Comparison of ENCODE assay signal across 12 cellular contexts in genomic region chr17:16911141-16911937, GRCh38.
DNase-seq lines count a peak whose midpoint lies in the region; ATAC-seq and TF ChIP-seq lines count a peak whose summit lies in the region.
"Had no signal": no experiment of that assay in that cellular context is flagged by ENCODE, and none has a peak within 500 bp of the region (broad histone marks: within the 10 kb centered on the region; RNA-seq: fewer than 3 reads in every experiment).

No MANE protein-coding gene starts in this region.

- no peaks in the 10 kb centered on the region for H3K27me3 Mint-ChIP-seq in activated naive CD4-positive, alpha-beta T cell treated with anti-CD3 and anti-CD28 coated beads for 36 hours (ENCODE audit: low read depth)
- peaks cover 1% of the 10 kb centered on the region for H3K27me3 Mint-ChIP-seq in chondrocyte (ENCODE audit: low read depth)

- H3K27ac Mint-ChIP-seq in activated naive CD4-positive, alpha-beta T cell treated with anti-CD3 and anti-CD28 coated beads for 36 hours = no peak overlapping the region
- H3K27ac Mint-ChIP-seq in chondrocyte (ENCODE audit: unreplicated experiment) = no peak overlapping the region

- H3K4me1 ChIP-seq in testis = no peaks in the 10 kb centered on the region

- H3K9me3 Mint-ChIP-seq in activated naive CD4-positive, alpha-beta T cell treated with anti-CD3 and anti-CD28 coated beads for 36 hours = no peaks in the 10 kb centered on the region
- no peaks in the 10 kb centered on the region for H3K9me3 Mint-ChIP-seq in chondrocyte (ENCODE audit: low read depth)
- H3K9me3 Mint-ChIP-seq: central memory CD8-positive, alpha-beta T cell had no signal

- H3K36me3 Mint-ChIP-seq in activated naive CD4-positive, alpha-beta T cell treated with anti-CD3 and anti-CD28 coated beads for 36 hours (ENCODE audit: low read depth) = no peaks in the 10 kb centered on the region
- no peaks in the 10 kb centered on the region for H3K36me3 Mint-ChIP-seq in chondrocyte (ENCODE audit: low read depth)

- H3K9me3 ChIP-seq in testis = no peaks in the 10 kb centered on the region

- no peak overlapping the region for H3K4me3 ChIP-seq in testis
- H3K4me3 ChIP-seq: PC-9 had no signal

- WGBS in testis, 2 donors = 77 to 80% methylated on average over 12 to 17 of the region's 17 CpGs

- no peak for TF ChIP-seq POLR2A in testis (IDR thresholded peaks at IDR 0.05)

- intact Hi-C loops in activated naive CD4-positive, alpha-beta T cell treated with anti-CD3 and anti-CD28 coated beads for 36 hours (cut with micrococcal nuclease) = no loop called here
- intact Hi-C loops in testis (cut with DNase I; ENCODE audit: low total_unique reads) = no loop called here

- peaks cover 41% of the 10 kb centered on the region for H3K4me1 Mint-ChIP-seq in activated naive CD4-positive, alpha-beta T cell treated with anti-CD3 and anti-CD28 coated beads for 36 hours (ENCODE audit: low read depth)
- H3K4me1 Mint-ChIP-seq in chondrocyte (ENCODE audit: low read depth) = peaks cover 8% of the 10 kb centered on the region

- no peaks in the 10 kb centered on the region for H3K36me3 ChIP-seq in testis (ENCODE audit: low read depth, missing control alignments)

- H3K27ac ChIP-seq in testis = no peak overlapping the region
- H3K27ac ChIP-seq: PC-9 had no signal

- H3K27me3 ChIP-seq in testis = no peaks in the 10 kb centered on the region

- ATAC-seq in left lobe of liver = peak; percentile 41

- CTCF ChIA-PET in activated naive CD4-positive, alpha-beta T cell treated with anti-CD3 and anti-CD28 coated beads for 36 hours (lab: Charles Lee) = no interaction called here

- peak; percentile 32 for DNase-seq in activated naive CD4-positive, alpha-beta T cell treated with anti-CD3 and anti-CD28 coated beads for 36 hours
- no peak for DNase-seq in activated naive CD4-positive, alpha-beta T cell treated with anti-CD3 and anti-CD28 coated beads, Interleukin-2, amount 50 U/mL, for 16 hours
- DNase-seq in chondrocyte (ENCODE audit: low spot score) = peak; percentile 62
- DNase-seq in left lobe of liver (ENCODE audit: low spot score) = no peak
- DNase-seq in testis = peak; percentile 23
- no peak for DNase-seq in NCI-H1092 (lab: John Stamatoyannopoulos, UW)
- DNase-seq in glomerular visceral epithelial cell (ENCODE audit: extremely low spot score) = no peak
- no peak for DNase-seq in NCI-H1694 treated with DMSO at 0.1 percent for 48 hours (lab: John Stamatoyannopoulos, UW)
- DNase-seq: foreskin fibroblast, PC-9, T-helper 9 cell had no signal

- TF ChIP-seq CTCF in chondrocyte (IDR thresholded peaks at IDR 0.05) (no peak), testis (IDR thresholded peaks at IDR 0.05) (no peak)

- H3K4me3 Mint-ChIP-seq in activated naive CD4-positive, alpha-beta T cell treated with anti-CD3 and anti-CD28 coated beads for 36 hours = no peak overlapping the region
- H3K4me3 Mint-ChIP-seq in chondrocyte (ENCODE audit: unreplicated experiment) = no peak overlapping the region
- H3K4me3 Mint-ChIP-seq: central memory CD8-positive, alpha-beta T cell had no signal

Comparison
In these comparisons a context has a peak if more than half of its experiments do, and no peak if none do; other contexts are left out.
1. DNase-seq: peak in activated naive CD4-positive, alpha-beta T cell treated with anti-CD3 and anti-CD28 coated beads for 36 hours (single experiment), chondrocyte (single experiment) and testis (single experiment); none in activated naive CD4-positive, alpha-beta T cell treated with anti-CD3 and anti-CD28 coated beads, Interleukin-2, amount 50 U/mL, for 16 hours (single experiment), left lobe of liver (single experiment), NCI-H1092 (single experiment), glomerular visceral epithelial cell (single experiment) and NCI-H1694 treated with DMSO at 0.1 percent for 48 hours (single experiment).